In genomic region chr5:91468643-91469422, GRCh38 we compare ENCODE assay signal across 12 cellular contexts.
DNase-seq lines count a peak whose midpoint lies in the region; ATAC-seq, FAIRE-seq and TF ChIP-seq lines count a peak whose summit lies in the region.
"Had no signal": no experiment of that assay in that cellular context is flagged by ENCODE, and none has a peak within 500 bp of the region (broad histone marks: within the 10 kb centered on the region; RNA-seq: fewer than 3 reads in every experiment).

No MANE protein-coding gene starts in this region.

- no peak overlapping the region for H3K4me3 ChIP-seq in bronchial epithelial cell (ENCODE audit: low read depth, low read length)
- H3K4me3 ChIP-seq in mesenchymal stem cell (ENCODE audit: insufficient read depth in 1 of 2, low read depth in 1 of 2, low read length in 2 of 2) = no peak overlapping the region
- no peak overlapping the region for H3K4me3 ChIP-seq in Caco-2 (ENCODE audit: low read depth, low read length)

- CTCF ChIA-PET in Caco-2 (lab: Charles Lee) = no interaction called here

- TF ChIP-seq CTCF in bronchial epithelial cell (IDR thresholded peaks at IDR 0.05; ENCODE audit: insufficient read depth, low read length, severe bottlenecking) (no peak), Caco-2 (IDR thresholded peaks at IDR 0.05; ENCODE audit: insufficient read depth in 1 of 2, low read depth in 1 of 2, low read length in 1 of 2, severe bottlenecking in 1 of 2, unreplicated experiment in 1 of 2) (no peak)

- H3K4me1 ChIP-seq in mesenchymal stem cell (ENCODE audit: control insufficient read depth, insufficient read depth, low read depth, low read length) (no peaks in the 10 kb centered on the region), Caco-2 (no peaks in the 10 kb centered on the region)
- H3K4me1 ChIP-seq: parathyroid adenoma had no signal

- H3K36me3 ChIP-seq in bronchial epithelial cell (ENCODE audit: control insufficient read depth, insufficient read depth, low read length) = no peaks in the 10 kb centered on the region
- H3K36me3 ChIP-seq in mesenchymal stem cell (ENCODE audit: control insufficient read depth in 1 of 2, insufficient read depth in 2 of 2, low read depth in 1 of 2, low read length in 2 of 2) = no peaks in the 10 kb centered on the region
- H3K36me3 ChIP-seq in Caco-2 (ENCODE audit: control insufficient read depth, insufficient read depth, low read length) = no peaks in the 10 kb centered on the region

- BruUV-seq in Caco-2 (replicated peaks; lab: Mats Ljungman, UMichigan) = no TSS peak

- H2BK120ac ChIP-seq in mesenchymal stem cell (ENCODE audit: low read depth, low read length) = no peak overlapping the region

- intact Hi-C loops in Caco-2 (cut with micrococcal nuclease; ENCODE audit: unreplicated experiment) = no loop called here

- H4K8ac ChIP-seq in mesenchymal stem cell (ENCODE audit: low read length) = no peak overlapping the region

- H3K9ac ChIP-seq in mesenchymal stem cell (ENCODE audit: low read length) = no peak overlapping the region
- H3K9ac ChIP-seq: parathyroid adenoma had no signal

- ATAC-seq in GM18505 (IDR thresholded peaks at IDR 0.05; ENCODE audit: unreplicated experiment) = no peak
- ATAC-seq: WTC11 had no signal

- H3K79me1 ChIP-seq in mesenchymal stem cell (replicated peaks; ENCODE audit: low read length, poor library complexity, severe bottlenecking) = no peaks in the 10 kb centered on the region

- no peaks in the 10 kb centered on the region for H3K9me3 Mint-ChIP-seq in Caco-2 (ENCODE audit: unreplicated experiment)

- FAIRE-seq in bronchial epithelial cell (lab: Jason Lieb, UNC) = no peak

- no peaks in the 10 kb centered on the region for H3K27me3 ChIP-seq in bronchial epithelial cell (ENCODE audit: control insufficient read depth, insufficient read depth, low read length)
- no peaks in the 10 kb centered on the region for H3K27me3 ChIP-seq in mesenchymal stem cell (ENCODE audit: control insufficient read depth in 1 of 2, insufficient read depth in 1 of 2, low read length in 2 of 2)
- H3K27me3 ChIP-seq in Caco-2 (replicated peaks; ENCODE audit: control insufficient read depth, insufficient read depth, low read length) = no peaks in the 10 kb centered on the region; the same call in 1 of the 2 replicates

- 84% methylated on average over 7 of the region's 7 CpGs for WGBS in mesenchymal stem cell

- no peak overlapping the region for H3K23ac ChIP-seq in mesenchymal stem cell (ENCODE audit: low read length in 2 of 2)

- no peak overlapping the region for H3K4ac ChIP-seq in mesenchymal stem cell (ENCODE audit: low read depth in 1 of 2, low read length in 2 of 2)

- no peak for TF ChIP-seq POLR2A in GM18505 (IDR thresholded peaks at IDR 0.05; ENCODE audit: borderline replicate concordance, extremely low read depth, insufficient read depth, insufficient read length)

- H3K9me3 ChIP-seq in mesenchymal stem cell (ENCODE audit: control insufficient read depth, low read length) (no peaks in the 10 kb centered on the region), Caco-2 (no peaks in the 10 kb centered on the region)

- DNase-seq in AML-193 (lab: John Stamatoyannopoulos, UW) (peak; percentile 26 to 37), LoVo (ENCODE audit: low spot score) (peak; percentile 9), bronchial epithelial cell (ENCODE audit: low read depth) (peak; percentile 44), mesenchymal stem cell (peak; percentile 27), HPDE6-E6E7 (ENCODE audit: extremely low spot score) (no peak), NCI-H2107 treated with DMSO at 0.1 percent for 48 hours (lab: John Stamatoyannopoulos, UW; ENCODE audit: unreplicated experiment) (no peak), Caco-2 (no peak)
- DNase-seq: activated effector memory CD4-positive, alpha-beta T cell treated with anti-CD3 and anti-CD28 coated beads, Interleukin-2, amount 50 U/mL, for 16 hours; CD4-positive, alpha-beta memory T cell had no signal

- H3K4me1 Mint-ChIP-seq in Caco-2 (ENCODE audit: low read depth, unreplicated experiment) = no peaks in the 10 kb centered on the region
- H3K4me1 Mint-ChIP-seq: WTC11 had no signal

- H2AFZ ChIP-seq in mesenchymal stem cell (ENCODE audit: low read depth, low read length) = no peak overlapping the region
- H2AFZ ChIP-seq: parathyroid adenoma had no signal

- H3K14ac ChIP-seq in mesenchymal stem cell (ENCODE audit: low read length in 2 of 2) = no peak overlapping the region

- peaks cover 7% of the 10 kb centered on the region for H3K27me3 Mint-ChIP-seq in Caco-2 (ENCODE audit: insufficient read depth, unreplicated experiment)

- POLR2A ChIA-PET in Caco-2 (lab: Charles Lee) = no interaction called here

- H3K36me3 Mint-ChIP-seq in Caco-2 (ENCODE audit: insufficient read depth, unreplicated experiment) = no peaks in the 10 kb centered on the region
- H3K36me3 Mint-ChIP-seq: WTC11 had no signal

- no peak overlapping the region for H3K27ac ChIP-seq in mesenchymal stem cell (ENCODE audit: low read length, poor library complexity, severe bottlenecking)
- H3K27ac ChIP-seq: parathyroid adenoma had no signal

- H4K91ac ChIP-seq in mesenchymal stem cell (ENCODE audit: low read length) = no peak overlapping the region

- H3K18ac ChIP-seq in mesenchymal stem cell (ENCODE audit: low read depth in 1 of 2, low read length in 2 of 2) = no peak overlapping the region

- no peak overlapping the region for H3K4me3 Mint-ChIP-seq in Caco-2 (ENCODE audit: unreplicated experiment)
- H3K4me3 Mint-ChIP-seq: WTC11 had no signal

- H2AK5ac ChIP-seq in mesenchymal stem cell (ENCODE audit: low read length, severe bottlenecking) = no peak overlapping the region

- no peak overlapping the region for H2BK5ac ChIP-seq in mesenchymal stem cell (ENCODE audit: low read depth, low read length, poor library complexity, severe bottlenecking)

- H3K4me2 ChIP-seq in mesenchymal stem cell (ENCODE audit: low read length, poor library complexity, severe bottlenecking) = no peak overlapping the region

- H2BK15ac ChIP-seq in mesenchymal stem cell (ENCODE audit: low read depth, poor library complexity, severe bottlenecking) = no peak overlapping the region

- H2BK12ac ChIP-seq in mesenchymal stem cell (ENCODE audit: low read length in 2 of 2) = no peak overlapping the region

- H3K27ac Mint-ChIP-seq in Caco-2 (ENCODE audit: unreplicated experiment) = no peak overlapping the region
- H3K27ac Mint-ChIP-seq: CD4-positive, alpha-beta memory T cell; WTC11 had no signal

Comparison
In these comparisons a context has a peak if more than half of its experiments do, and no peak if none do; other contexts are left out.
1. DNase-seq: peak in AML-193 (2 of 2), LoVo (single experiment), bronchial epithelial cell (single experiment) and mesenchymal stem cell (single experiment); none in HPDE6-E6E7 (single experiment), NCI-H2107 treated with DMSO at 0.1 percent for 48 hours (single experiment) and Caco-2 (0 of 2).